Comparison of ENCODE assay signal across 24 cellular contexts in the genomic region with DNA sequence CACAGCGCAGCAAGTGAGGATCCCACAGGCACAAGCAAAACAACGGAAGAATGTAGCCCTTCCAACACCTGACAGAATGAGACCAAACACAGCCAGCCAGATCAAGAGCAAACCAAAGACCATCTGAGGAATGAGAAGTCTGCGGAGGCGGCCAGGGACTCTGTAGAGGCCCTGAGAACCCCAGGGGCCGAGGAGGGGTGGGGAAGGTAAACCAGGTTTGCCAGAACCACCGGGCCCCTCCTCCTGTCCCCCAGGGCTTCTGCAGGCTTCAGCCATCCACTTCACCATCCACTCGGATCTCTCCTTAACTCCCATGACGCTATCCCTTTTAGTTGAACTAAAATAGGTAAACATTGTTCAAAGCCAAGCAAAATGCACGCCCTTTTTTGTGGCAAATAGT. TPM values are rescaled to one million over a fixed set of nuclear protein-coding genes. Genes with fewer than 3 reads are reported as not detected.
DNase-seq lines count a peak whose midpoint lies in the region; ATAC-seq, FAIRE-seq and TF ChIP-seq lines count a peak whose summit lies in the region.
"Had no signal": no experiment of that assay in that cellular context is flagged by ENCODE, and none has a peak within 500 bp of the region (broad histone marks: within the 10 kb centered on the region; RNA-seq: fewer than 3 reads in every experiment).

No MANE protein-coding gene starts in this region.

- no peak overlapping the region for H2AK5ac ChIP-seq in neuronal stem cell (ENCODE audit: low read depth, low read length)

- no peak overlapping the region for H4K91ac ChIP-seq in neuronal stem cell (ENCODE audit: low read depth, low read length, poor library complexity)

- H3K4me2 ChIP-seq in K562 (ENCODE audit: insufficient read depth, low read length) (no peak overlapping the region; the same call in 1 of the 2 replicates), neuronal stem cell (ENCODE audit: insufficient read depth, low read length, poor library complexity, severe bottlenecking) (no peak overlapping the region), neural progenitor cell (no peak overlapping the region)
- H3K4me2 ChIP-seq: A549; BLaER1 treated with 17β-estradiol and CSF1 and Interleukin-3, amounts not matched to agents 10 nM and 100 nM had no signal

- H3K18ac ChIP-seq in neuronal stem cell (ENCODE audit: low read length), result no peak overlapping the region

- POLR2A ChIA-PET in K562 (lab: Yijun Ruan, JAX), result no interaction called here

- intact Hi-C loops in K562 (cut with micrococcal nuclease), result no loop called here

- BruUV-seq in K562 (replicated peaks; lab: Mats Ljungman, UMichigan), result no TSS peak

- H3K9me1 ChIP-seq in K562 (ENCODE audit: control insufficient read depth, insufficient read depth, low read length), result no peaks in the 10 kb centered on the region

- H3K36me3 Mint-ChIP-seq in neural progenitor cell, result no peaks in the 10 kb centered on the region
- H3K36me3 Mint-ChIP-seq: CD8-positive, alpha-beta T cell had no signal

- H3K9ac ChIP-seq in K562 (ENCODE audit: insufficient read depth in 1 of 2, low read depth in 2 of 2, low read length in 2 of 2) (no peak overlapping the region), neuronal stem cell (ENCODE audit: low read depth, low read length, poor library complexity) (no peak overlapping the region), neural progenitor cell (no peak overlapping the region)
- H3K9ac ChIP-seq: BLaER1 treated with 17β-estradiol and CSF1 and Interleukin-3, amounts not matched to agents 10 nM and 100 nM had no signal

- no peak overlapping the region for H3K27ac ChIP-seq in K562 (ENCODE audit: extremely low read depth, low read depth, low read length)
- no peak overlapping the region for H3K27ac ChIP-seq in neuronal stem cell (replicated peaks; ENCODE audit: low read length)
- H3K27ac ChIP-seq in neural progenitor cell, result no peak overlapping the region
- H3K27ac ChIP-seq: 22Rv1; A549; BLaER1 treated with 17β-estradiol and CSF1 and Interleukin-3, amounts not matched to agents 10 nM and 100 nM; C4-2B had no signal

- no peaks in the 10 kb centered on the region for H3K4me1 Mint-ChIP-seq in neural progenitor cell

- no peak overlapping the region for H2BK15ac ChIP-seq in neuronal stem cell (ENCODE audit: low read length)

- H3K4me1 ChIP-seq in K562 (replicated peaks in 1 of 2; ENCODE audit: control insufficient read depth in 2 of 2, insufficient read depth in 2 of 2, low read length in 2 of 2) (peaks cover 0 to 3% of the 10 kb centered on the region in 2 experiments; a peak in 2 of 5 replicates), neuronal stem cell (ENCODE audit: control insufficient read depth in 2 of 2, insufficient read depth in 1 of 2, low read depth in 1 of 2, low read length in 2 of 2) (no peaks in the 10 kb centered on the region), neural progenitor cell (no peaks in the 10 kb centered on the region)
- H3K4me1 ChIP-seq: A549, Caco-2 had no signal

- H2BK120ac ChIP-seq in neuronal stem cell (ENCODE audit: low read depth, low read length), result no peak overlapping the region

- FAIRE-seq in K562 (lab: Jason Lieb, UNC), result no peak
- FAIRE-seq: A549, D721Med, GM12878, GM12892, GM18507, GM19239 had no signal

- no peak overlapping the region for H3K27ac Mint-ChIP-seq in neural progenitor cell
- H3K27ac Mint-ChIP-seq: B cell; CD4-positive, alpha-beta T cell; CD8-positive, alpha-beta T cell had no signal

- TF ChIP-seq RAD21 in K562 (CRISPR knock-in tag; conservative IDR thresholded peaks at IDR 0.05 in 1 of 2, IDR thresholded peaks at IDR 0.05 in 1 of 2), result no peak

- in situ Hi-C loops in K562 (cut with MboI), result no loop called here

- no peak overlapping the region for H3K4ac ChIP-seq in neuronal stem cell (ENCODE audit: low read length)

- no peak for TF ChIP-seq EP300 in K562 (IDR thresholded peaks at IDR 0.05; ENCODE audit: low read length)

- CTCF ChIA-PET in K562 (lab: Yijun Ruan, JAX; ENCODE audit: low intra/inter-chr PET ratio), result no interaction called here

- H2AFZ ChIP-seq in K562 (ENCODE audit: low read depth, low read length) (no peak overlapping the region), neuronal stem cell (ENCODE audit: low read length) (peak overlapping the region; percentile 40), neural progenitor cell (replicated peaks) (no peak overlapping the region)

- TF ChIP-seq CTCF in K562 (IDR thresholded peaks at IDR 0.05 in 2 of 3, conservative IDR thresholded peaks at IDR 0.05 in 1 of 3; ENCODE audit: insufficient read depth in 2 of 3, low read depth in 1 of 3, low read length in 3 of 3), result no peak
- TF ChIP-seq CTCF in neural progenitor cell (IDR thresholded peaks at IDR 0.05), result no peak

- H3K27me3 ChIP-seq in K562 (ENCODE audit: control insufficient read depth in 2 of 2, insufficient read depth in 2 of 2, low read length in 2 of 2), result peaks cover 13 to 21% of the 10 kb centered on the region in 2 experiments; a peak in 4 of 5 replicates
- no peaks in the 10 kb centered on the region for H3K27me3 ChIP-seq in neuronal stem cell (ENCODE audit: control insufficient read depth in 3 of 3, insufficient read depth in 3 of 3, low read depth in 1 of 3, low read length in 3 of 3)
- H3K27me3 ChIP-seq in neural progenitor cell, result no peaks in the 10 kb centered on the region
- H3K27me3 ChIP-seq: BLaER1 treated with 17β-estradiol and CSF1 and Interleukin-3, amounts not matched to agents 10 nM and 100 nM had no signal

- H3K79me1 ChIP-seq in neuronal stem cell (ENCODE audit: low read depth, low read length), result no peaks in the 10 kb centered on the region

- H2BK12ac ChIP-seq in neuronal stem cell (ENCODE audit: low read length), result no peak overlapping the region

- H3K36me3 ChIP-seq in K562 (ENCODE audit: control insufficient read depth, insufficient read depth, low read length) (no peaks in the 10 kb centered on the region), neuronal stem cell (replicated peaks in 1 of 2; ENCODE audit: control insufficient read depth in 2 of 2, insufficient read depth in 2 of 2, low read length in 2 of 2) (no peaks in the 10 kb centered on the region), neural progenitor cell (no peaks in the 10 kb centered on the region)
- H3K36me3 ChIP-seq: BLaER1 treated with 17β-estradiol and CSF1 and Interleukin-3, amounts not matched to agents 10 nM and 100 nM had no signal

- H4K8ac ChIP-seq in neuronal stem cell (ENCODE audit: low read depth, low read length), result no peak overlapping the region

- no peaks in the 10 kb centered on the region for H3F3A ChIP-seq in neural progenitor cell (ENCODE audit: low read depth)

- no peak overlapping the region for H3K23ac ChIP-seq in neuronal stem cell (ENCODE audit: low read depth, low read length, poor library complexity)

- no peak overlapping the region for H2BK5ac ChIP-seq in neuronal stem cell (ENCODE audit: low read length)

- peak; percentile 56 for ATAC-seq in K562
- no peak for ATAC-seq in GM21786 (IDR thresholded peaks at IDR 0.05; ENCODE audit: unreplicated experiment)
- no peak for ATAC-seq in GM18519 (IDR thresholded peaks at IDR 0.05; ENCODE audit: low FRiP score, unreplicated experiment)
- ATAC-seq: A549; CD8-positive, alpha-beta T cell; GM12878 had no signal

- H3K79me2 ChIP-seq in K562 (ENCODE audit: control insufficient read depth, insufficient read depth, low read length), result no peaks in the 10 kb centered on the region
- H3K79me2 ChIP-seq in neural progenitor cell (ENCODE audit: low read depth), result no peaks in the 10 kb centered on the region

- H3K14ac ChIP-seq in neuronal stem cell (ENCODE audit: low read length), result no peak overlapping the region

- H3K4me3 Mint-ChIP-seq in neural progenitor cell, result no peak overlapping the region
- H3K4me3 Mint-ChIP-seq: B cell; CD4-positive, alpha-beta T cell; CD8-positive, alpha-beta T cell had no signal

- TF ChIP-seq POLR2A in K562 (conservative IDR thresholded peaks at IDR 0.05), result no peak

- peak; percentile 42 for DNase-seq in DMS53 (lab: John Stamatoyannopoulos, UW)
- DNase-seq in DMS53 treated with DMSO at 0.1 percent for 48 hours (lab: John Stamatoyannopoulos, UW; ENCODE audit: unreplicated experiment), result no peak
- no peak for DNase-seq in K562 (ENCODE audit: extremely low read depth in 1 of 4, low spot score in 3 of 4)
- no peak for DNase-seq in neuronal stem cell (ENCODE audit: low spot score)
- DNase-seq in neural progenitor cell (ENCODE audit: low spot score), result no peak
- DNase-seq: AML-193; Caco-2; Calu3; CD4-positive, alpha-beta T cell; CD8-positive, alpha-beta T cell; DMS79 treated with DMSO at 0.1 percent for 48 hours; GDM1 had no signal

- no peaks in the 10 kb centered on the region for H3K27me3 Mint-ChIP-seq in neural progenitor cell (ENCODE audit: insufficient read depth, low read depth)

- H3K4me3 ChIP-seq in K562 (no peak overlapping the region), neuronal stem cell (ENCODE audit: low read length in 2 of 2) (no peak overlapping the region), neural progenitor cell (no peak overlapping the region)
- H3K4me3 ChIP-seq: A549; BLaER1 treated with 17β-estradiol and CSF1 and Interleukin-3, amounts not matched to agents 10 nM and 100 nM; GM12878 had no signal

- WGBS in K562 (ENCODE audit: insufficient coverage, low coverage, missing lambda C conversion rate), result 5% methylated on average over 9 of the region's 9 CpGs
- no CpG with 5 or more reads among the region's 9 CpGs for WGBS in neuronal stem cell (ENCODE audit: extremely low coverage in 2 of 2, insufficient read length in 2 of 2, insufficient replicate concordance in 1 of 2), 2 donors

- no peaks in the 10 kb centered on the region for H3K9me3 Mint-ChIP-seq in neural progenitor cell
- H3K9me3 Mint-ChIP-seq: CD4-positive, alpha-beta T cell; CD8-positive, alpha-beta T cell had no signal

- H4K20me1 ChIP-seq in K562 (replicated peaks; ENCODE audit: control insufficient read depth, insufficient read depth, low read length) (no peaks in the 10 kb centered on the region), neural progenitor cell (ENCODE audit: low read depth) (no peaks in the 10 kb centered on the region)
- H4K20me1 ChIP-seq: BLaER1 treated with 17β-estradiol and CSF1 and Interleukin-3, amounts not matched to agents 10 nM and 100 nM had no signal

- H3K9me3 ChIP-seq in K562 (replicated peaks; ENCODE audit: control insufficient read depth, insufficient read depth, low read depth, low read length), result no peaks in the 10 kb centered on the region
- H3K9me3 ChIP-seq in neuronal stem cell (replicated peaks in 1 of 2; ENCODE audit: control insufficient read depth in 2 of 2, insufficient read depth in 1 of 2, low read depth in 1 of 2, low read length in 2 of 2), result no peaks in the 10 kb centered on the region
- no peaks in the 10 kb centered on the region for H3K9me3 ChIP-seq in neural progenitor cell (ENCODE audit: low read depth)
- H3K9me3 ChIP-seq: A549; BLaER1 treated with 17β-estradiol and CSF1 and Interleukin-3, amounts not matched to agents 10 nM and 100 nM; Caco-2 had no signal

RNA-seq across cellular contexts. Expression of a gene that starts 37.4 kb away (rescaled TPM):
- total RNA-seq in K562 (2011; cell fraction: chromatin; rRNA removed; ENCODE audit: low replicate concordance), result 10.0 and 10.6 TPM in 2 replicates
- total RNA-seq in K562 (2011; cell fraction: nucleolus; rRNA removed), result 13.5 and 21.8 TPM in 2 replicates
- 12.1 and 13.6 TPM in 2 replicates for total RNA-seq in K562 (2011; cell fraction: nucleoplasm; rRNA removed)
- total RNA-seq in K562 (2014; rRNA removed) (36.0 and 46.5 TPM in 2 replicates), K562 (2014; rRNA removed; fragmentation: Illumina TruSeq; extraction: Trizol) (51.0 and 64.9 TPM in 2 replicates), K562 (2015; rRNA removed; fragmentation: Illumina TruSeq; extraction: Trizol) (57.6 and 66.2 TPM in 2 replicates), K562 (2021) (46.6 and 48.9 TPM in 2 replicates), neural progenitor cell (ENCODE audit: low replicate concordance) (45.9 and 84.7 TPM in 2 replicates)
- polyA plus RNA-seq in K562 (2011; rRNA removed) (33.4 and 36.0 TPM in 2 replicates), K562 (2014; fragmentation: Illumina TruSeq; extraction: Trizol) (76.9 and 102 TPM in 2 replicates), K562 (2014; fragmentation: Nextera tagmentation; extraction: Ambion mirVana) (10 to 100 TPM; 60.1 to 65.9 TPM), K562 (2014; rRNA removed) (42.4 and 48.5 TPM in 2 replicates)
- polyA plus RNA-seq in K562 (2011; cell fraction: cytosol; rRNA removed), result 11.8 and 16.9 TPM in 2 replicates
- 21.2 and 28.0 TPM in 2 replicates for polyA plus RNA-seq in K562 (2011; cell fraction: nucleus; rRNA removed)
- 74.0 and 74.2 TPM in 2 replicates for polyA plus RNA-seq in K562 (2012)
- polyA minus RNA-seq in K562 (2011; rRNA and poly(A)+ RNA removed), result 22.9 and 28.4 TPM in 2 replicates
- polyA minus RNA-seq in K562 (2011; cell fraction: cytosol; rRNA and poly(A)+ RNA removed), result 13.4 and 25.2 TPM in 2 replicates
- 27.6 and 32.0 TPM in 2 replicates for polyA minus RNA-seq in K562 (2011; cell fraction: nucleus; rRNA and poly(A)+ RNA removed)
- polyA plus RNA-seq in neuronal stem cell (2013, experiment 1 of 2), result 183 TPM
- 190 TPM for polyA plus RNA-seq in neuronal stem cell (2013, experiment 2 of 2)

RNA-seq across cellular contexts. Expression of a gene that starts 37.4 kb away (rescaled TPM):
- total RNA-seq in K562 (2011; cell fraction: chromatin; rRNA removed; ENCODE audit: low replicate concordance), result 57.8 and 125 TPM in 2 replicates
- total RNA-seq in K562 (2011; cell fraction: nucleolus; rRNA removed), result 36.4 and 41.7 TPM in 2 replicates
- total RNA-seq in K562 (2011; cell fraction: nucleoplasm; rRNA removed), result 71.3 and 122 TPM in 2 replicates
- total RNA-seq in K562 (2014; rRNA removed) (71.0 and 85.8 TPM in 2 replicates), K562 (2014; rRNA removed; fragmentation: Illumina TruSeq; extraction: Trizol) (93.2 and 111 TPM in 2 replicates), K562 (2015; rRNA removed; fragmentation: Illumina TruSeq; extraction: Trizol) (78.3 and 88.7 TPM in 2 replicates), K562 (2021) (64.2 and 66.3 TPM in 2 replicates), neural progenitor cell (ENCODE audit: low replicate concordance) (81.5 and 95.5 TPM in 2 replicates)
- polyA plus RNA-seq in K562 (2011; rRNA removed) (91.7 and 112 TPM in 2 replicates), K562 (2014; fragmentation: Illumina TruSeq; extraction: Trizol) (92.0 and 93.6 TPM in 2 replicates), K562 (2014; fragmentation: Nextera tagmentation; extraction: Ambion mirVana) (100 to 1,000 TPM; 105 to 112 TPM), K562 (2014; rRNA removed) (85.4 and 97.7 TPM in 2 replicates)
- 22.8 and 42.0 TPM in 2 replicates for polyA plus RNA-seq in K562 (2011; cell fraction: cytosol; rRNA removed)
- polyA plus RNA-seq in K562 (2011; cell fraction: nucleus; rRNA removed), result 104 and 117 TPM in 2 replicates
- polyA plus RNA-seq in K562 (2012), result 48.3 and 66.5 TPM in 2 replicates
- polyA minus RNA-seq in K562 (2011; rRNA and poly(A)+ RNA removed), result 98.5 and 105 TPM in 2 replicates
- polyA minus RNA-seq in K562 (2011; cell fraction: cytosol; rRNA and poly(A)+ RNA removed), result 24.2 and 27.6 TPM in 2 replicates
- polyA minus RNA-seq in K562 (2011; cell fraction: nucleus; rRNA and poly(A)+ RNA removed), result 72.6 and 79.0 TPM in 2 replicates
- polyA plus RNA-seq in neuronal stem cell (2013, experiment 1 of 2), result 81.6 TPM
- polyA plus RNA-seq in neuronal stem cell (2013, experiment 2 of 2), result 84.1 TPM

RNA-seq across cellular contexts. Expression of a gene that starts 50.5 kb away (rescaled TPM):
- 29.9 and 96.3 TPM in 2 replicates for total RNA-seq in K562 (2011; cell fraction: chromatin; rRNA removed; ENCODE audit: low replicate concordance)
- total RNA-seq in K562 (2011; cell fraction: nucleolus; rRNA removed), result 17.0 and 22.8 TPM in 2 replicates
- total RNA-seq in K562 (2011; cell fraction: nucleoplasm; rRNA removed), result 44.9 and 92.1 TPM in 2 replicates
- total RNA-seq in K562 (2014; rRNA removed), result 10.6 and 12.4 TPM in 2 replicates
- total RNA-seq in K562 (2014; rRNA removed; fragmentation: Illumina TruSeq; extraction: Trizol), result 22.0 and 22.3 TPM in 2 replicates
- 15.9 and 20.3 TPM in 2 replicates for total RNA-seq in K562 (2015; rRNA removed; fragmentation: Illumina TruSeq; extraction: Trizol)
- 25.4 and 26.4 TPM in 2 replicates for total RNA-seq in K562 (2021)
- 17.4 and 26.1 TPM in 2 replicates for polyA plus RNA-seq in K562 (2011; rRNA removed)
- 3.4 and 7.8 TPM in 2 replicates for polyA plus RNA-seq in K562 (2011; cell fraction: cytosol; rRNA removed)
- polyA plus RNA-seq in K562 (2011; cell fraction: nucleus; rRNA removed), result 16.3 and 17.4 TPM in 2 replicates
- polyA plus RNA-seq in K562 (2012), result 14.2 and 16.2 TPM in 2 replicates
- 19.1 and 22.9 TPM in 2 replicates for polyA plus RNA-seq in K562 (2014; fragmentation: Illumina TruSeq; extraction: Trizol)
- 10 to 100 TPM; 14.9 to 19.6 TPM for polyA plus RNA-seq in K562 (2014; fragmentation: Nextera tagmentation; extraction: Ambion mirVana)
- 18.1 and 21.3 TPM in 2 replicates for polyA plus RNA-seq in K562 (2014; rRNA removed)
- polyA minus RNA-seq in K562 (2011; rRNA and poly(A)+ RNA removed), result 17.9 and 20.4 TPM in 2 replicates
- polyA minus RNA-seq in K562 (2011; cell fraction: cytosol; rRNA and poly(A)+ RNA removed), result 14.8 and 19.3 TPM in 2 replicates
- 23.6 and 27.1 TPM in 2 replicates for polyA minus RNA-seq in K562 (2011; cell fraction: nucleus; rRNA and poly(A)+ RNA removed)
- polyA plus RNA-seq in neuronal stem cell (2013, experiment 1 of 2), result 23.3 TPM
- polyA plus RNA-seq in neuronal stem cell (2013, experiment 2 of 2), result 23.0 TPM
- total RNA-seq in neural progenitor cell (ENCODE audit: low replicate concordance), result 13.7 and 22.4 TPM in 2 replicates
